ENCODE assay signal across 17 cellular contexts in genomic region chr10:127417031-127417430, GRCh38.
DNase-seq lines count a peak whose midpoint lies in the region; ATAC-seq and TF ChIP-seq lines count a peak whose summit lies in the region.
"Had no signal": no experiment of that assay in that cellular context is flagged by ENCODE, and none has a peak within 500 bp of the region (broad histone marks: within the 10 kb centered on the region; RNA-seq: fewer than 3 reads in every experiment).

No MANE protein-coding gene starts in this region.

- H3K4me1 Mint-ChIP-seq in neural progenitor cell = peaks cover 24% of the 10 kb centered on the region
- H3K4me1 Mint-ChIP-seq: B cell had no signal

- H3K36me3 ChIP-seq in BLaER1 = no peaks in the 10 kb centered on the region
- H3K36me3 ChIP-seq in SJCRH30 = peaks cover 2% of the 10 kb centered on the region; the same call in 1 of the 2 replicates
- H3K36me3 ChIP-seq in neural progenitor cell = no peaks in the 10 kb centered on the region
- peaks cover 0 to 5% of the 10 kb centered on the region in 2 donors for H3K36me3 ChIP-seq in aorta (ENCODE audit: control insufficient read depth in 1 of 2, insufficient read depth in 2 of 2, low read length in 1 of 2)

- ATAC-seq in aorta (ENCODE audit: low FRiP score) (peak; percentile 42), HG03354 (IDR thresholded peaks at IDR 0.05; ENCODE audit: poor library complexity, severe bottlenecking, unreplicated experiment) (no peak)
- ATAC-seq: GM23338, HCT116 had no signal

- H3K27me3 Mint-ChIP-seq in neural progenitor cell (ENCODE audit: insufficient read depth, low read depth) = no peaks in the 10 kb centered on the region
- H3K27me3 Mint-ChIP-seq: B cell; CD4-positive, alpha-beta T cell had no signal

- H3K4me1 ChIP-seq in BLaER1 (peaks cover 10% of the 10 kb centered on the region), SJCRH30 (peaks cover 26% of the 10 kb centered on the region), neural progenitor cell (peaks cover 40% of the 10 kb centered on the region), aorta (ENCODE audit: control insufficient read depth in 1 of 2, insufficient read depth in 2 of 2, low read length in 2 of 2) (no peaks in the 10 kb centered on the region)
- H3K4me1 ChIP-seq: Caco-2 had no signal

- H3K9me3 Mint-ChIP-seq in neural progenitor cell = no peaks in the 10 kb centered on the region
- H3K9me3 Mint-ChIP-seq: CD4-positive, alpha-beta T cell; GM23338; HFFc6 had no signal

- H3K4me3 ChIP-seq in BLaER1 (no peak overlapping the region), SJCRH30 (no peak overlapping the region), neural progenitor cell (no peak overlapping the region), aorta (ENCODE audit: low read length in 2 of 2) (no peak overlapping the region)
- H3K4me3 ChIP-seq: GM23338 had no signal

- H3K27me3 ChIP-seq in BLaER1 (no peaks in the 10 kb centered on the region), SJCRH30 (no peaks in the 10 kb centered on the region), neural progenitor cell (no peaks in the 10 kb centered on the region), aorta (ENCODE audit: control insufficient read depth in 1 of 2, insufficient read depth in 2 of 2, low read length in 1 of 2) (no peaks in the 10 kb centered on the region)

- no peaks in the 10 kb centered on the region for H3K9me3 ChIP-seq in BLaER1
- H3K9me3 ChIP-seq in SJCRH30 (replicated peaks) = no peaks in the 10 kb centered on the region
- no peaks in the 10 kb centered on the region for H3K9me3 ChIP-seq in neural progenitor cell (ENCODE audit: low read depth)
- no peaks in the 10 kb centered on the region for H3K9me3 ChIP-seq in aorta (ENCODE audit: control insufficient read depth, low read length)
- H3K9me3 ChIP-seq: Caco-2 had no signal

- WGBS in aorta, 2 donors = 82 to 87% methylated on average over 9 to 10 of the region's 10 CpGs

- H3K27ac ChIP-seq in BLaER1 = no peak overlapping the region
- H3K27ac ChIP-seq in SJCRH30 = peak overlapping the region; percentile 77
- no peak overlapping the region for H3K27ac ChIP-seq in neural progenitor cell
- H3K27ac ChIP-seq in aorta (ENCODE audit: low read depth in 1 of 2, low read length in 2 of 2) = no peak overlapping the region
- H3K27ac ChIP-seq: C4-2B had no signal

- H4K20me1 ChIP-seq in BLaER1 = no peaks in the 10 kb centered on the region
- H4K20me1 ChIP-seq in neural progenitor cell (ENCODE audit: low read depth) = no peaks in the 10 kb centered on the region

- no peak overlapping the region for H2AFZ ChIP-seq in neural progenitor cell (replicated peaks)
- H2AFZ ChIP-seq: GM23338 had no signal

- H3F3A ChIP-seq in neural progenitor cell (ENCODE audit: low read depth) = peaks cover 10% of the 10 kb centered on the region

- H3K4me3 Mint-ChIP-seq in neural progenitor cell = peak overlapping the region; percentile 33
- H3K4me3 Mint-ChIP-seq: B cell; CD4-positive, alpha-beta T cell; GM23338; HFFc6 had no signal

- H3K79me2 ChIP-seq in neural progenitor cell (ENCODE audit: low read depth) = no peaks in the 10 kb centered on the region

- no peak overlapping the region for H3K9ac ChIP-seq in BLaER1
- no peak overlapping the region for H3K9ac ChIP-seq in neural progenitor cell

- H3K36me3 Mint-ChIP-seq in neural progenitor cell = peaks cover 9% of the 10 kb centered on the region

- intact Hi-C loops in aorta (cut with DNase I) = no loop called here

- no peak overlapping the region for H3K27ac Mint-ChIP-seq in neural progenitor cell
- H3K27ac Mint-ChIP-seq: B cell; CD4-positive, alpha-beta T cell; HFFc6 had no signal

- TF ChIP-seq CTCF in neural progenitor cell (IDR thresholded peaks at IDR 0.05) = no peak

- peak overlapping the region; percentile 11; the same call in 1 of the 2 replicates for H3K4me2 ChIP-seq in BLaER1
- peak overlapping the region; percentile 52 for H3K4me2 ChIP-seq in neural progenitor cell
- H3K4me2 ChIP-seq: GM23338 had no signal

- DNase-seq in SJCRH30 = no peak
- DNase-seq in neural progenitor cell (ENCODE audit: low spot score) = no peak
- DNase-seq in aorta = no peak
- no peak for DNase-seq in SIG-M5 treated with dmso at 0.1 percent for 504 hours (lab: John Stamatoyannopoulos, UW; ENCODE audit: unreplicated experiment)
- DNase-seq: Caco-2; CD4-positive, alpha-beta T cell; DMS153; DMS79; GDM1; HFFc6; IMR-90 had no signal
